Comparison of ENCODE assay signal across 21 cellular contexts in the genomic region with DNA sequence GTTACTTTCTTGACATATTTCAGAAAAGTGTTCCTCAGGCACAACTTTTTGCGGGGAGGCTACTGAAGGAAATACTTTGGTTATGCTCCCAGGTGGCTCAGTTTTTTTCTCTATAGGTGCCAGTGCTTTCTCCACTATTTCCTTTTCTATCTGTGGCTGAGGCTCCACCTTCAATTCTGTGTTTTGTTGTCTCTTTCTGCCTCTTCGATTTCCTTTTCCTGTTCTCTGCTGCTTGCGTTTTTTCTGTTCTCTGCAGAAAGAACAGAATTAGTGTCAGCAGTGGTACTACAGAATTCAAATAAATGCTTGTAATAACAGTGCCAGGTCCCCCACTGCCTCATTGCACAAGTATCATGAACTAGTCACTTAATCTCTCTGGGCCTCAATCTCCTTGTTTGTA. TPM values are rescaled to one million over a fixed set of nuclear protein-coding genes. Genes with fewer than 3 reads are reported as not detected.
A peak's percentile ranks its signal among the peaks of the same experiment; 100 is the strongest.
DNase-seq lines count a peak whose midpoint lies in the region; ATAC-seq, FAIRE-seq and TF ChIP-seq lines count a peak whose summit lies in the region.
"Had no signal": no experiment of that assay in that cellular context is flagged by ENCODE, and none has a peak within 500 bp of the region (broad histone marks: within the 10 kb centered on the region; RNA-seq: fewer than 3 reads in every experiment).

No MANE protein-coding gene starts in this region.

- H3K4me2 ChIP-seq in GM12878 (ENCODE audit: control insufficient read depth, insufficient read depth): no peak overlapping the region

- H3K4me1 ChIP-seq in GM12878 (ENCODE audit: control insufficient read depth, insufficient read depth, low read length): no peaks in the 10 kb centered on the region
- H3K4me1 ChIP-seq: esophagus squamous epithelium, transverse colon had no signal

- no peak for TF ChIP-seq RAD21 in GM12878 (IDR thresholded peaks at IDR 0.05; ENCODE audit: insufficient read depth, low read depth, low read length)

- peaks cover 26% of the 10 kb centered on the region for H3K4me1 Mint-ChIP-seq in stimulated activated naive CD8-positive, alpha-beta T cell treated with anti-CD3 and anti-CD28 coated beads, Interleukin-15, Interleukin-2, amounts not matched to agents 100 ng/mL and 50 ng/mL, for 24 hours (ENCODE audit: low read depth)
- H3K4me1 Mint-ChIP-seq in T-helper 1 cell treated with Interleukin-12 subunit alpha and Interleukin-12 subunit beta and Interleukin-4 antibody, amounts not matched to agents 30 μg/mL and 1 μg/mL, for 36 hours (ENCODE audit: low read depth): peaks cover 20% of the 10 kb centered on the region

- TF ChIP-seq POLR2A in GM12878 (IDR thresholded peaks at IDR 0.05; ENCODE audit: low read depth, low read length): no peak

- peak overlapping the region; percentile 89 for H3K27ac Mint-ChIP-seq in stimulated activated naive CD8-positive, alpha-beta T cell treated with anti-CD3 and anti-CD28 coated beads, Interleukin-15, Interleukin-2, amounts not matched to agents 100 ng/mL and 50 ng/mL, for 24 hours
- peak overlapping the region; percentile 64 for H3K27ac Mint-ChIP-seq in T-helper 1 cell treated with Interleukin-12 subunit alpha and Interleukin-12 subunit beta and Interleukin-4 antibody, amounts not matched to agents 30 μg/mL and 1 μg/mL, for 36 hours
- H3K27ac Mint-ChIP-seq: IgD-negative memory B cell; memory B cell; natural killer cell; stimulated activated memory B cell treated with anti-CD40 and anti-IgM and Interleukin-4, amounts not matched to agents 10 μg/mL and 1 μg/mL and 100 μg/mL, for 72 hours had no signal

- peak overlapping the region; percentile 26 for H2AFZ ChIP-seq in GM12878 (ENCODE audit: control insufficient read depth, low read depth, low read length)

- no peaks in the 10 kb centered on the region for H3K9me3 Mint-ChIP-seq in stimulated activated naive CD8-positive, alpha-beta T cell treated with anti-CD3 and anti-CD28 coated beads, Interleukin-15, Interleukin-2, amounts not matched to agents 100 ng/mL and 50 ng/mL, for 24 hours
- H3K9me3 Mint-ChIP-seq in T-helper 1 cell treated with Interleukin-12 subunit alpha and Interleukin-12 subunit beta and Interleukin-4 antibody, amounts not matched to agents 30 μg/mL and 1 μg/mL, for 36 hours: no peaks in the 10 kb centered on the region
- H3K9me3 Mint-ChIP-seq: IgD-negative memory B cell; memory B cell; natural killer cell; stimulated activated memory B cell treated with anti-CD40 and anti-IgM and Interleukin-4, amounts not matched to agents 10 μg/mL and 1 μg/mL and 100 μg/mL, for 72 hours had no signal

- 2% methylated on average over 3 of the region's 3 CpGs for WGBS in GM12878 (ENCODE audit: insufficient coverage, insufficient replicate concordance, low lambda C conversion rate, missing lambda C conversion rate)

- no peak for TF ChIP-seq EP300 in GM12878 (IDR thresholded peaks at IDR 0.05; ENCODE audit: borderline replicate concordance in 1 of 2, control insufficient read depth in 1 of 2, low read depth in 2 of 2, low read length in 2 of 2)

- peak overlapping the region; percentile 53 for H3K4me3 Mint-ChIP-seq in stimulated activated naive CD8-positive, alpha-beta T cell treated with anti-CD3 and anti-CD28 coated beads, Interleukin-15, Interleukin-2, amounts not matched to agents 100 ng/mL and 50 ng/mL, for 24 hours
- peak overlapping the region; percentile 43 for H3K4me3 Mint-ChIP-seq in T-helper 1 cell treated with Interleukin-12 subunit alpha and Interleukin-12 subunit beta and Interleukin-4 antibody, amounts not matched to agents 30 μg/mL and 1 μg/mL, for 36 hours
- H3K4me3 Mint-ChIP-seq: IgD-negative memory B cell; memory B cell; natural killer cell; stimulated activated memory B cell treated with anti-CD40 and anti-IgM and Interleukin-4, amounts not matched to agents 10 μg/mL and 1 μg/mL and 100 μg/mL, for 72 hours had no signal

- no peaks in the 10 kb centered on the region for H3K27me3 ChIP-seq in GM12878 (replicated peaks in 1 of 2; ENCODE audit: control insufficient read depth in 2 of 2, insufficient read depth in 2 of 2, low read length in 1 of 2)
- H3K27me3 ChIP-seq: ovary had no signal

- H3K27me3 Mint-ChIP-seq in stimulated activated naive CD8-positive, alpha-beta T cell treated with anti-CD3 and anti-CD28 coated beads, Interleukin-15, Interleukin-2, amounts not matched to agents 100 ng/mL and 50 ng/mL, for 24 hours: no peaks in the 10 kb centered on the region
- no peaks in the 10 kb centered on the region for H3K27me3 Mint-ChIP-seq in T-helper 1 cell treated with Interleukin-12 subunit alpha and Interleukin-12 subunit beta and Interleukin-4 antibody, amounts not matched to agents 30 μg/mL and 1 μg/mL, for 36 hours (ENCODE audit: low read depth)

- no peak overlapping the region for H3K9ac ChIP-seq in GM12878 (ENCODE audit: control insufficient read depth, insufficient read depth, low read length)

- no peaks in the 10 kb centered on the region for H3K79me2 ChIP-seq in GM12878 (ENCODE audit: control insufficient read depth, insufficient read depth, low read length)

- DNase-seq in stimulated activated naive CD8-positive, alpha-beta T cell treated with anti-CD3 and anti-CD28 coated beads, Interleukin-15, Interleukin-2, amounts not matched to agents 100 U/mL and 50 U/mL, for 24 hours: no peak
- DNase-seq in GM12878 (ENCODE audit: low read depth, low spot score) (no peak), NCI-H2029 treated with DMSO at 0.1 percent for 48 hours (lab: John Stamatoyannopoulos, UW) (no peak)
- DNase-seq in stimulated activated CD4-positive, alpha-beta T cell treated with anti-CD3 and anti-CD28 coated beads, Interleukin-1b, Interleukin-23, amount 100 ng/mL, for 48 hours: no peak
- no peak for DNase-seq in effector CD8-positive, alpha-beta T cell (lab: John Stamatoyannopoulos, UW)
- DNase-seq: activated CD4-positive, alpha-beta T cell treated with anti-CD3 and anti-CD28 coated beads for 4 hours; anterior cingulate cortex; DMS79 treated with DMSO at 0.1 percent for 48 hours; esophagus squamous epithelium; natural killer cell; NCI-H748 treated with DMSO at 0.1 percent for 48 hours; ovary; transverse colon had no signal

- H3K4me3 ChIP-seq in GM12878: no peak overlapping the region
- H3K4me3 ChIP-seq: esophagus squamous epithelium, ovary, transverse colon had no signal

- ATAC-seq in stimulated activated naive CD8-positive, alpha-beta T cell treated with anti-CD3 and anti-CD28 coated beads, Interleukin-15, Interleukin-2, amounts not matched to agents 100 U/mL and 50 U/mL, for 24 hours: no peak
- ATAC-seq in GM12878 (no peak), HG03097 (IDR thresholded peaks at IDR 0.05; ENCODE audit: low FRiP score, unreplicated experiment) (no peak)
- ATAC-seq: natural killer cell; sciatic nerve; stimulated activated memory B cell treated with anti-CD40 and anti-IgM and Interleukin-4, amounts not matched to agents 10 μg/mL and 1 μg/mL and 100 μg/mL, for 72 hours had no signal

- FAIRE-seq in GM12878 (lab: Jason Lieb, UNC): no peak
- FAIRE-seq: H1 had no signal

- no TSS peak for BruUV-seq in GM12878 (replicated peaks; lab: Mats Ljungman, UMichigan)

- SMC1A ChIA-PET in GM12878 (lab: Charles Lee; ENCODE audit: uncharacterized antibody, unreplicated experiment): no interaction called here

- POLR2A ChIA-PET in GM12878 (lab: Charles Lee): no interaction called here

- H3K36me3 ChIP-seq in GM12878 (ENCODE audit: control insufficient read depth in 2 of 2, insufficient read depth in 2 of 2, low read length in 1 of 2): no peaks in the 10 kb centered on the region
- H3K36me3 ChIP-seq: esophagus squamous epithelium, ovary, transverse colon had no signal

- RAD21 ChIA-PET in GM12878 (lab: Charles Lee; ENCODE audit: unreplicated experiment): no interaction called here

- in situ Hi-C loops in GM12878 (cut with MboI): no loop called here

- no peaks in the 10 kb centered on the region for H4K20me1 ChIP-seq in GM12878 (ENCODE audit: control insufficient read depth, insufficient read depth)

- CTCF ChIA-PET in GM12878 (lab: Yijun Ruan, JAX): interaction anchor here (1.3 kb wide), 1 partner anchor 9 kb away, joined by 3 read pairs; a partner anchor contains a TSS

- no peaks in the 10 kb centered on the region for H3K9me3 ChIP-seq in GM12878 (replicated peaks; ENCODE audit: control insufficient read depth, insufficient read depth, low read length)
- H3K9me3 ChIP-seq: esophagus squamous epithelium, ovary, transverse colon had no signal

- H3K27ac ChIP-seq in GM12878 (ENCODE audit: control insufficient read depth, insufficient read depth): no peak overlapping the region
- H3K27ac ChIP-seq: esophagus squamous epithelium, ovary, transverse colon had no signal

- intact Hi-C loops in GM12878 (cut with micrococcal nuclease; ENCODE audit: unreplicated experiment): no loop called here

- no peak for TF ChIP-seq CTCF in GM12878 (IDR thresholded peaks at IDR 0.05 in 2 of 3, conservative IDR thresholded peaks at IDR 0.05 in 1 of 3; ENCODE audit: control insufficient read depth in 2 of 3, extremely low read depth in 1 of 3, insufficient read depth in 1 of 3, low read depth in 3 of 3, low read length in 3 of 3)

- no peaks in the 10 kb centered on the region for H3K36me3 Mint-ChIP-seq in stimulated activated naive CD8-positive, alpha-beta T cell treated with anti-CD3 and anti-CD28 coated beads, Interleukin-15, Interleukin-2, amounts not matched to agents 100 ng/mL and 50 ng/mL, for 24 hours (ENCODE audit: low read depth)
- no peaks in the 10 kb centered on the region for H3K36me3 Mint-ChIP-seq in T-helper 1 cell treated with Interleukin-12 subunit alpha and Interleukin-12 subunit beta and Interleukin-4 antibody, amounts not matched to agents 30 μg/mL and 1 μg/mL, for 36 hours (ENCODE audit: low read depth)
- H3K36me3 Mint-ChIP-seq: memory B cell; natural killer cell; stimulated activated memory B cell treated with anti-CD40 and anti-IgM and Interleukin-4, amounts not matched to agents 10 μg/mL and 1 μg/mL and 100 μg/mL, for 72 hours had no signal

RNA-seq across cellular contexts. Expression of a gene that starts 7.0 kb away (rescaled TPM):
- total RNA-seq in GM12878 (2013; cell fraction: nucleolus; rRNA removed): not detected in 2 replicates
- total RNA-seq in GM12878 (2014; rRNA removed): 0.05 TPM in 1 of 2 replicates, not detected in the other
- total RNA-seq in GM12878 (2014; rRNA removed; fragmentation: Illumina TruSeq; extraction: Trizol): 0.09 and 0.14 TPM in 2 replicates
- 0.28 TPM in 1 of 2 replicates, not detected in the other for total RNA-seq in GM12878 (2021)
- polyA plus RNA-seq in GM12878 (2011; ENCODE audit: low read depth): not detected
- polyA plus RNA-seq in GM12878 (2011; rRNA removed): 0.04 TPM in 1 of 2 replicates, not detected in the other
- not detected in 2 replicates for polyA plus RNA-seq in GM12878 (2011; cell fraction: cytosol; rRNA removed)
- polyA plus RNA-seq in GM12878 (2011; cell fraction: nucleus; rRNA removed): not detected in 2 replicates
- not detected in 2 replicates for polyA plus RNA-seq in GM12878 (2012)
- 0.09 and 0.10 TPM in 2 replicates for polyA plus RNA-seq in GM12878 (2014; fragmentation: Illumina TruSeq; extraction: Trizol)
- under 1 TPM; 0.03 to 0.18 TPM for polyA plus RNA-seq in GM12878 (2014; fragmentation: Nextera tagmentation; extraction: Ambion mirVana)
- 0.09 TPM in 1 of 2 replicates, not detected in the other for polyA plus RNA-seq in GM12878 (2014; rRNA removed)
- polyA plus RNA-seq in GM12878 (2016; fragmentation: Nextera tagmentation; extraction: Ambion mirVana): not detected
- not detected in 2 replicates for polyA minus RNA-seq in GM12878 (2011; rRNA and poly(A)+ RNA removed)
- polyA minus RNA-seq in GM12878 (2011; cell fraction: cytosol; rRNA and poly(A)+ RNA removed): not detected in 2 replicates
- polyA minus RNA-seq in GM12878 (2011; cell fraction: nucleus; rRNA and poly(A)+ RNA removed): not detected in 2 replicates
- total RNA-seq: esophagus squamous epithelium, H1, transverse colon had no signal
- polyA plus RNA-seq: H1, ovary had no signal

RNA-seq across cellular contexts. Expression of a gene that starts 8.7 kb away (rescaled TPM):
- total RNA-seq in GM12878 (2013; cell fraction: nucleolus; rRNA removed): 18.1 and 20.8 TPM in 2 replicates
- total RNA-seq in GM12878 (2014; rRNA removed) (17.8 and 20.3 TPM in 2 replicates), GM12878 (2014; rRNA removed; fragmentation: Illumina TruSeq; extraction: Trizol) (20.9 and 21.0 TPM in 2 replicates), GM12878 (2021) (12.7 and 13.9 TPM in 2 replicates)
- 10.0 TPM for polyA plus RNA-seq in GM12878 (2011; ENCODE audit: low read depth)
- polyA plus RNA-seq in GM12878 (2011; rRNA removed) (19.2 and 23.0 TPM in 2 replicates), GM12878 (2014; fragmentation: Illumina TruSeq; extraction: Trizol) (23.6 and 24.4 TPM in 2 replicates), GM12878 (2014; fragmentation: Nextera tagmentation; extraction: Ambion mirVana) (1 to 10 TPM; 5.8 to 7.7 TPM), GM12878 (2014; rRNA removed) (14.4 and 15.6 TPM in 2 replicates), GM12878 (2016; fragmentation: Nextera tagmentation; extraction: Ambion mirVana) (10 to 100 TPM; 11.9 to 15.0 TPM)
- polyA plus RNA-seq in GM12878 (2011; cell fraction: cytosol; rRNA removed): 11.5 and 13.4 TPM in 2 replicates
- 15.0 and 15.8 TPM in 2 replicates for polyA plus RNA-seq in GM12878 (2011; cell fraction: nucleus; rRNA removed)
- polyA plus RNA-seq in GM12878 (2012): 7.7 and 13.3 TPM in 2 replicates
- polyA minus RNA-seq in GM12878 (2011; rRNA and poly(A)+ RNA removed): 12.7 and 26.7 TPM in 2 replicates
- 2.3 and 7.3 TPM in 2 replicates for polyA minus RNA-seq in GM12878 (2011; cell fraction: cytosol; rRNA and poly(A)+ RNA removed)
- polyA minus RNA-seq in GM12878 (2011; cell fraction: nucleus; rRNA and poly(A)+ RNA removed): 7.0 and 10.5 TPM in 2 replicates

RNA-seq across cellular contexts. Expression of a gene that starts 52.2 kb away (rescaled TPM):
- total RNA-seq in GM12878 (2013; cell fraction: nucleolus; rRNA removed): 19.4 and 27.4 TPM in 2 replicates
- total RNA-seq in GM12878 (2014; rRNA removed): 20.4 and 24.5 TPM in 2 replicates
- total RNA-seq in GM12878 (2014; rRNA removed; fragmentation: Illumina TruSeq; extraction: Trizol): 34.4 and 41.8 TPM in 2 replicates
- total RNA-seq in GM12878 (2021): 239 and 244 TPM in 2 replicates
- 190 TPM for polyA plus RNA-seq in GM12878 (2011; ENCODE audit: low read depth)
- 79.8 and 96.4 TPM in 2 replicates for polyA plus RNA-seq in GM12878 (2011; rRNA removed)
- 27.8 and 36.5 TPM in 2 replicates for polyA plus RNA-seq in GM12878 (2011; cell fraction: cytosol; rRNA removed)
- 28.7 and 45.7 TPM in 2 replicates for polyA plus RNA-seq in GM12878 (2011; cell fraction: nucleus; rRNA removed)
- 332 and 355 TPM in 2 replicates for polyA plus RNA-seq in GM12878 (2012)
- polyA plus RNA-seq in GM12878 (2014; fragmentation: Illumina TruSeq; extraction: Trizol): 419 and 544 TPM in 2 replicates
- 100 to 1,000 TPM in 1 of 2 experiments, 10 to 100 TPM in 1; 85.9 to 204 TPM for polyA plus RNA-seq in GM12878 (2014; fragmentation: Nextera tagmentation; extraction: Ambion mirVana)
- polyA plus RNA-seq in GM12878 (2014; rRNA removed): 138 and 143 TPM in 2 replicates
- 100 to 1,000 TPM; 272 to 284 TPM for polyA plus RNA-seq in GM12878 (2016; fragmentation: Nextera tagmentation; extraction: Ambion mirVana)
- 28.0 and 32.2 TPM in 2 replicates for polyA minus RNA-seq in GM12878 (2011; rRNA and poly(A)+ RNA removed)
- 41.0 and 41.8 TPM in 2 replicates for polyA minus RNA-seq in GM12878 (2011; cell fraction: cytosol; rRNA and poly(A)+ RNA removed)
- polyA minus RNA-seq in GM12878 (2011; cell fraction: nucleus; rRNA and poly(A)+ RNA removed): 16.4 and 40.0 TPM in 2 replicates
